Comparison of ENCODE assay signal across 2 cellular contexts in genomic region chr13:43284162-43284561, GRCh38.
TF ChIP-seq lines count a peak whose summit lies in the region.

No MANE protein-coding gene starts in this region.

TF ChIP-seq in SK-N-SH, 30 proteins besides CTCF, POLR2A, EP300 and RAD21:
- TF ChIP-seq TCF12 (IDR thresholded peaks at IDR 0.05) = peak; percentile 69
- peak; percentile 22; the same call in 1 of the 2 replicates for TF ChIP-seq NFIC (IDR thresholded peaks at IDR 0.05; ENCODE audit: borderline replicate concordance)
- peak; percentile 73 for TF ChIP-seq JUND (IDR thresholded peaks at IDR 0.05)
- peak; percentile 88; the same call in 1 of the 2 replicates for TF ChIP-seq FOSL2 (IDR thresholded peaks at IDR 0.05; ENCODE audit: borderline replicate concordance, low read depth)
- TF ChIP-seq, protein P1, sequence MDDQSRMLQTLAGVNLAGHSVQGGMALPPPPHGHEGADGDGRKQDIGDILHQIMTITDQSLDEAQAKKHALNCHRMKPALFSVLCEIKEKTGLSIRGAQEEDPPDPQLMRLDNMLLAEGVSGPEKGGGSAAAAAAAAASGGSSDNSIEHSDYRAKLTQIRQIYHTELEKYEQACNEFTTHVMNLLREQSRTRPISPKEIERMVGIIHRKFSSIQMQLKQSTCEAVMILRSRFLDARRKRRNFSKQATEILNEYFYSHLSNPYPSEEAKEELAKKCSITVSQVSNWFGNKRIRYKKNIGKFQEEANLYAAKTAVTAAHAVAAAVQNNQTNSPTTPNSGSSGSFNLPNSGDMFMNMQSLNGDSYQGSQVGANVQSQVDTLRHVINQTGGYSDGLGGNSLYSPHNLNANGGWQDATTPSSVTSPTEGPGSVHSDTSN (IDR thresholded peaks at IDR 0.05) = peak; percentile 34; the same call in 1 of the 2 replicates
- TF ChIP-seq YY1 (IDR thresholded peaks at IDR 0.05; ENCODE audit: low read depth) = no peak

TF ChIP-seq in endothelial cell of umbilical vein, 7 proteins besides CTCF, POLR2A, EP300 and RAD21:
- TF ChIP-seq GATA2 (IDR thresholded peaks at IDR 0.05; ENCODE audit: insufficient read depth, insufficient read length, low read depth, low read length) (no peak), FOS (IDR thresholded peaks at IDR 0.05; ENCODE audit: borderline replicate concordance, insufficient read depth, low read length) (peak; percentile 53)
